Comparison of ENCODE assay signal across 10 cellular contexts in the genomic region with DNA sequence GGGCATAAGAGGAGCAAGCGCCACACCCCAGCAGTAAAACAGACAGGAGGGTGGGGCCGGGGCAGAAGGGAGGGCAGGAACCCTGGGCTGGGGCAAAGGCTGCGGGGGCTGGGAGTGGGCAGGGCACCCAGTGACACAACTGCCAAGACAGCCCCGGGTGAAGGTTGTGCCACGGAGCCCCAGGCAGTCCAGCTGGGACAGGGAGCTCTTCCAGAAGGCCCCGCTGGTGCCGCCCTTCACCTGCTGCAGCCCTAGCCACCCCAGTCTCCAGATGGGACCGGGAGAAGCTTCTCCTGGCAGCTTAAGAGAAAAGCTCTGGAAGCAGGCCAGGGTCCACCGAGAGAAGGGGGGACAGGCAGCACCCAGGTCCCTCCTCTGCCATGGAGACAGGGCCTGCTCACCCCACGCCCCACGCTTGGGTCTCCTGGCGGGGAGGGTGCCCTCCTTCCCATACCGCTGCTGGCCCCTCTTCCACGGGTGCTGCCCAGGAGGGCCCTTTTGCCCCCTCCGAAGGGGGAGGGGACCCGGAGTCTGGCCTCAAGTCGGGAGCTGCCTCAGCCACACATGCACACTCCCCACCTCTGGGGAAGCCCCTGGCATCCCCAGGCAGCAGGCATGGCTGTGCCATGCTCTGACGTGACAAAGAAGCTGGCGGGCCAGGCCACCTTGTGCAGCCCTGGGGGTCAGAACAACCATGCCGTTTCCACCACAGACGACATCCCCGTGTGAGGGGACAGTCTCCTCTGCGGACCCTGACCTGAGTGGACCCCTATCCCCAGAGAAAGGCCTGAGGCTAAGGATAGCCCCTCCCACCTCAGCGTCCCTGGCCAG. TPM values are rescaled to one million over a fixed set of nuclear protein-coding genes. Genes with fewer than 3 reads are reported as not detected.
DNase-seq lines count a peak whose midpoint lies in the region; ATAC-seq lines count a peak whose summit lies in the region.
"Had no signal": no experiment of that assay in that cellular context is flagged by ENCODE, and none has a peak within 500 bp of the region (broad histone marks: within the 10 kb centered on the region; RNA-seq: fewer than 3 reads in every experiment).

No MANE protein-coding gene starts in this region.

- H3K27me3 ChIP-seq in subcutaneous abdominal adipose tissue (ENCODE audit: control insufficient read depth in 5 of 5, insufficient read depth in 4 of 5, low read length in 5 of 5), result peaks cover 0 to 3% (median 0%) of the 10 kb centered on the region in 5 donors
- H3K27me3 ChIP-seq: pancreas had no signal

- H3K9me3 ChIP-seq in subcutaneous abdominal adipose tissue (ENCODE audit: control insufficient read depth in 5 of 5, low read length in 5 of 5), result no peaks in the 10 kb centered on the region
- H3K9me3 ChIP-seq: pancreas had no signal

- H3K27ac Mint-ChIP-seq in activated CD8-positive, alpha-beta memory T cell treated with anti-CD3 and anti-CD28 coated beads, Interleukin-2, amount 10 ng/mL, durations not matched to agents 7 days and 5 days, result no peak overlapping the region
- no peak overlapping the region for H3K27ac Mint-ChIP-seq in activated naive CD8-positive, alpha-beta T cell

- H3K27ac ChIP-seq in subcutaneous abdominal adipose tissue (ENCODE audit: low read depth, low read length), result no peak overlapping the region
- H3K27ac ChIP-seq: pancreas had no signal

- peaks cover 20% of the 10 kb centered on the region for H3K4me1 Mint-ChIP-seq in activated CD8-positive, alpha-beta memory T cell treated with anti-CD3 and anti-CD28 coated beads, Interleukin-2, amount 10 ng/mL, durations not matched to agents 7 days and 5 days
- peaks cover 11% of the 10 kb centered on the region for H3K4me1 Mint-ChIP-seq in activated naive CD8-positive, alpha-beta T cell (ENCODE audit: low read depth)

- CTCF ChIA-PET in activated CD8-positive, alpha-beta memory T cell treated with anti-CD3 and anti-CD28 coated beads, Interleukin-2, amount 10 ng/mL, durations not matched to agents 7 days and 5 days (lab: Charles Lee), result interaction anchor here (1.1 to 2.0 kb wide), 2 partner anchors 92 to 229 kb away, joined by 3 to 4 read pairs; no protein-coding TSS in a partner anchor

- peak overlapping the region; percentile 55 to 83 (median 76) for H3K4me3 ChIP-seq in subcutaneous abdominal adipose tissue (ENCODE audit: low read depth in 1 of 5, low read length in 5 of 5)

- H3K36me3 Mint-ChIP-seq in activated CD8-positive, alpha-beta memory T cell treated with anti-CD3 and anti-CD28 coated beads, Interleukin-2, amount 10 ng/mL, durations not matched to agents 7 days and 5 days, result no peaks in the 10 kb centered on the region
- H3K36me3 Mint-ChIP-seq in activated naive CD8-positive, alpha-beta T cell, result no peaks in the 10 kb centered on the region

- H3K36me3 ChIP-seq in subcutaneous abdominal adipose tissue (ENCODE audit: control insufficient read depth in 5 of 5, insufficient read depth in 5 of 5, low read length in 5 of 5), result peaks cover 0 to 9% (median 0%) of the 10 kb centered on the region in 5 donors

- no peak for ATAC-seq in activated CD8-positive, alpha-beta memory T cell treated with anti-CD3 and anti-CD28 coated beads, Interleukin-2, amount 10 ng/mL, durations not matched to agents 7 days and 5 days
- peak; percentile 38 for ATAC-seq in left lobe of liver
- no peak for ATAC-seq in HG02763 (IDR thresholded peaks at IDR 0.05; ENCODE audit: unreplicated experiment)
- ATAC-seq in GM18519 (IDR thresholded peaks at IDR 0.05; ENCODE audit: low FRiP score, unreplicated experiment), result no peak

- no peaks in the 10 kb centered on the region for H3K9me3 Mint-ChIP-seq in activated CD8-positive, alpha-beta memory T cell treated with anti-CD3 and anti-CD28 coated beads, Interleukin-2, amount 10 ng/mL, durations not matched to agents 7 days and 5 days (ENCODE audit: low read depth)
- no peaks in the 10 kb centered on the region for H3K9me3 Mint-ChIP-seq in activated naive CD8-positive, alpha-beta T cell (ENCODE audit: low read depth)

- no peaks in the 10 kb centered on the region for H3K27me3 Mint-ChIP-seq in activated CD8-positive, alpha-beta memory T cell treated with anti-CD3 and anti-CD28 coated beads, Interleukin-2, amount 10 ng/mL, durations not matched to agents 7 days and 5 days
- H3K27me3 Mint-ChIP-seq in activated naive CD8-positive, alpha-beta T cell, result no peaks in the 10 kb centered on the region

- DNase-seq in activated CD8-positive, alpha-beta memory T cell treated with anti-CD3 and anti-CD28 coated beads, Interleukin-2, amount 10 ng/mL, durations not matched to agents 7 days and 5 days, result no peak
- DNase-seq in activated CD8-positive, alpha-beta memory T cell treated with anti-CD3 and anti-CD28 coated beads, Interleukin-2, amount 50 U/mL, for 48 hours, result no peak
- DNase-seq in left lobe of liver (ENCODE audit: low spot score) (no peak), putamen (ENCODE audit: low spot score) (no peak)
- DNase-seq: NCI-H2107 had no signal

- peaks cover 4 to 32% (median 28%) of the 10 kb centered on the region in 5 donors for H3K4me1 ChIP-seq in subcutaneous abdominal adipose tissue (ENCODE audit: control insufficient read depth in 5 of 5, insufficient read depth in 5 of 5, low read length in 5 of 5)

- peak overlapping the region; percentile 43 for H3K4me3 Mint-ChIP-seq in activated CD8-positive, alpha-beta memory T cell treated with anti-CD3 and anti-CD28 coated beads, Interleukin-2, amount 10 ng/mL, durations not matched to agents 7 days and 5 days
- H3K4me3 Mint-ChIP-seq in activated naive CD8-positive, alpha-beta T cell, result peak overlapping the region; percentile 47

- H3K9ac ChIP-seq in subcutaneous abdominal adipose tissue (ENCODE audit: low read length in 5 of 5), result peak overlapping the region in 4 of 5 donors; percentile 20 to 79 (median 72)

RNA-seq across cellular contexts. Expression of a gene that starts 1.5 kb away (rescaled TPM):
- total RNA-seq in activated CD8-positive, alpha-beta memory T cell treated with anti-CD3 and anti-CD28 coated beads, Interleukin-2, amount 10 ng/mL, durations not matched to agents 7 days and 5 days, result 10 to 100 TPM; 22.9 to 27.6 TPM
- 7.0 TPM for total RNA-seq in left lobe of liver

RNA-seq across cellular contexts. Expression of a gene that starts 15.0 kb away (rescaled TPM):
- 10 to 100 TPM; 27.1 to 28.1 TPM for total RNA-seq in activated CD8-positive, alpha-beta memory T cell treated with anti-CD3 and anti-CD28 coated beads, Interleukin-2, amount 10 ng/mL, durations not matched to agents 7 days and 5 days
- 12.9 TPM for total RNA-seq in left lobe of liver

RNA-seq across cellular contexts. Expression of a gene that starts 21.3 kb away (rescaled TPM):
- not detected for total RNA-seq in activated CD8-positive, alpha-beta memory T cell treated with anti-CD3 and anti-CD28 coated beads, Interleukin-2, amount 10 ng/mL, durations not matched to agents 7 days and 5 days
- 40.6 TPM for total RNA-seq in left lobe of liver

RNA-seq across cellular contexts. Expression of a gene that starts 39.5 kb away (rescaled TPM):
- 1 to 10 TPM; 8.4 to 9.3 TPM for total RNA-seq in activated CD8-positive, alpha-beta memory T cell treated with anti-CD3 and anti-CD28 coated beads, Interleukin-2, amount 10 ng/mL, durations not matched to agents 7 days and 5 days
- total RNA-seq in left lobe of liver, result 64.8 TPM

RNA-seq across cellular contexts. Expression of a gene that starts 39.6 kb away (rescaled TPM):
- total RNA-seq in activated CD8-positive, alpha-beta memory T cell treated with anti-CD3 and anti-CD28 coated beads, Interleukin-2, amount 10 ng/mL, durations not matched to agents 7 days and 5 days, result 10 to 100 TPM; 23.4 to 37.2 TPM
- 39.2 TPM for total RNA-seq in left lobe of liver

Comparison
In these comparisons a context has a peak if more than half of its experiments do, and no peak if none do; other contexts are left out.
1. RNA of a gene that starts 21.3 kb away (total RNA-seq): 40.6 TPM in left lobe of liver (single experiment); not detected in activated CD8-positive, alpha-beta memory T cell treated with anti-CD3 and anti-CD28 coated beads, Interleukin-2, amount 10 ng/mL, durations not matched to agents 7 days and 5 days; every median in the first group is over 10 times any median in the second.